Comparison of ENCODE assay signal across 2 cellular contexts in genomic region chr19:58366576-58367430, GRCh38.
TF ChIP-seq lines count a peak whose summit lies in the region.

No MANE protein-coding gene starts in this region.

TF ChIP-seq in SK-N-SH, 30 proteins besides CTCF, POLR2A, EP300 and RAD21 (continued from another document):
- no peak for TF ChIP-seq NFIC (IDR thresholded peaks at IDR 0.05; ENCODE audit: borderline replicate concordance)
- TF ChIP-seq FOSL2 (IDR thresholded peaks at IDR 0.05; ENCODE audit: borderline replicate concordance, low read depth) = no peak
- TF ChIP-seq TAF1 (IDR thresholded peaks at IDR 0.05; ENCODE audit: borderline replicate concordance, low read depth, low read length) = no peak
- no peak for TF ChIP-seq JUND (IDR thresholded peaks at IDR 0.05)
- no peak for TF ChIP-seq POLR2AphosphoS5 (IDR thresholded peaks at IDR 0.05; ENCODE audit: low read depth, low read length)
- no peak for TF ChIP-seq EZH2phosphoT487 (IDR thresholded peaks at IDR 0.05; ENCODE audit: borderline replicate concordance, low read depth)
- TF ChIP-seq GATA2 (CRISPR knock-in tag; IDR thresholded peaks at IDR 0.05) = no peak
- no peak for TF ChIP-seq USF1 (IDR thresholded peaks at IDR 0.05; ENCODE audit: borderline replicate concordance, low read depth)
- TF ChIP-seq SMC3 (IDR thresholded peaks at IDR 0.05; ENCODE audit: low read depth, low read length) = no peak
- no peak for TF ChIP-seq ZBTB33 (IDR thresholded peaks at IDR 0.05; ENCODE audit: borderline replicate concordance, low read depth)
- TF ChIP-seq, protein P1, sequence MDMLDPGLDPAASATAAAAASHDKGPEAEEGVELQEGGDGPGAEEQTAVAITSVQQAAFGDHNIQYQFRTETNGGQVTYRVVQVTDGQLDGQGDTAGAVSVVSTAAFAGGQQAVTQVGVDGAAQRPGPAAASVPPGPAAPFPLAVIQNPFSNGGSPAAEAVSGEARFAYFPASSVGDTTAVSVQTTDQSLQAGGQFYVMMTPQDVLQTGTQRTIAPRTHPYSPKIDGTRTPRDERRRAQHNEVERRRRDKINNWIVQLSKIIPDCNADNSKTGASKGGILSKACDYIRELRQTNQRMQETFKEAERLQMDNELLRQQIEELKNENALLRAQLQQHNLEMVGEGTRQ (IDR thresholded peaks at IDR 0.05; ENCODE audit: borderline replicate concordance, low read depth, low read length) = no peak
- TF ChIP-seq, protein P2, sequence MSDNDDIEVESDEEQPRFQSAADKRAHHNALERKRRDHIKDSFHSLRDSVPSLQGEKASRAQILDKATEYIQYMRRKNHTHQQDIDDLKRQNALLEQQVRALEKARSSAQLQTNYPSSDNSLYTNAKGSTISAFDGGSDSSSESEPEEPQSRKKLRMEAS (IDR thresholded peaks at IDR 0.05; ENCODE audit: low read depth) = no peak
- no peak for TF ChIP-seq YY1 (IDR thresholded peaks at IDR 0.05; ENCODE audit: low read depth)
- TF ChIP-seq FOXM1 (IDR thresholded peaks at IDR 0.05; ENCODE audit: low read depth) = no peak

TF ChIP-seq in SK-N-SH treated with all-trans-retinoic acid at 6 μM for 48 hours, 23 proteins besides CTCF, POLR2A, EP300 and RAD21 (continued from another document):
- TF ChIP-seq SNAI2 (CRISPR knock-in tag; IDR thresholded peaks at IDR 0.05) (no peak), BACH2 (CRISPR knock-in tag; IDR thresholded peaks at IDR 0.05; ENCODE audit: borderline replicate concordance) (no peak), POU6F1 (CRISPR knock-in tag; IDR thresholded peaks at IDR 0.05; ENCODE audit: borderline replicate concordance, low read depth) (no peak), PPARA (CRISPR knock-in tag; IDR thresholded peaks at IDR 0.05; ENCODE audit: borderline replicate concordance) (no peak), ZNF565 (CRISPR knock-in tag; conservative IDR thresholded peaks at IDR 0.05; ENCODE audit: low read depth) (no peak), ZNF70 (CRISPR knock-in tag; IDR thresholded peaks at IDR 0.05) (no peak), OSR1 (CRISPR knock-in tag; IDR thresholded peaks at IDR 0.05) (no peak), ZC3H10 (CRISPR knock-in tag; IDR thresholded peaks at IDR 0.05) (no peak), ZFP3 (CRISPR knock-in tag; IDR thresholded peaks at IDR 0.05) (no peak), ZNF8 (CRISPR knock-in tag; IDR thresholded peaks at IDR 0.05) (no peak), CSDC2 (CRISPR knock-in tag; IDR thresholded peaks at IDR 0.05) (no peak), ESRRG (CRISPR knock-in tag; IDR thresholded peaks at IDR 0.05) (no peak)
TF ChIP-seq in SK-N-SH treated with all-trans-retinoic acid at 6 μM for 48 hours: peak in this region for 0.
